Comparison of ENCODE assay signal across 19 cellular contexts in genomic region chr15:53974813-53975212, GRCh38. TPM values are rescaled to one million over a fixed set of nuclear protein-coding genes. Genes with fewer than 3 reads are reported as not detected.
"Had no signal": no experiment of that assay in that cellular context is flagged by ENCODE, and none has a peak within 500 bp of the region (broad histone marks: within the 10 kb centered on the region; RNA-seq: fewer than 3 reads in every experiment).

No MANE protein-coding gene starts in this region.

- H3K4me3 ChIP-seq: adrenal gland, colonic mucosa, left ventricle myocardium inferior, sigmoid colon had no signal

- H3K27me3 ChIP-seq: colonic mucosa had no signal

- H3K27ac Mint-ChIP-seq: activated B cell treated with CpG ODN at 0.5 μM for 24 hours; activated CD4-positive, alpha-beta T cell treated with anti-CD3 and anti-CD28 coated beads, Interleukin-2, amount 10 ng/mL, durations not matched to agents 24 days and 14 days; activated naive CD4-positive, alpha-beta T cell treated with anti-CD3 and anti-CD28 coated beads, Interleukin-2, amount 10 ng/mL, durations not matched to agents 7 days and 5 days; activated T-helper 17 cell treated with anti-CD3 and anti-CD28 coated beads, Interleukin-2, amount 50 U/mL, for 72 hours; type B pancreatic cell had no signal

- H3K36me3 Mint-ChIP-seq: activated naive CD4-positive, alpha-beta T cell treated with anti-CD3 and anti-CD28 coated beads, Interleukin-2, amount 10 ng/mL, durations not matched to agents 7 days and 5 days; type B pancreatic cell had no signal

- DNase-seq: activated B cell treated with CpG ODN at 0.5 μM for 24 hours; activated CD4-positive, alpha-beta T cell treated with anti-CD3 and anti-CD28 coated beads, Interleukin-2, amount 10 ng/mL, durations not matched to agents 24 days and 14 days; activated naive CD4-positive, alpha-beta T cell treated with anti-CD3 and anti-CD28 coated beads, Interleukin-2, amount 10 ng/mL, durations not matched to agents 7 days and 5 days; activated T-cell treated with anti-CD3 and anti-CD28 coated beads for 4 hours; adrenal gland; colonic mucosa; effector CD4-positive, alpha-beta T cell; left ventricle myocardium inferior; mesenchymal stem cell; sigmoid colon; stimulated activated CD4-positive, alpha-beta T cell treated with anti-CD3 and anti-CD28 coated beads, Interleukin-2, amount 100 ng/mL, for 24 hours; stimulated activated naive CD4-positive, alpha-beta T cell had no signal

- H3K36me3 ChIP-seq: adrenal gland, colonic mucosa, left ventricle myocardium inferior, sigmoid colon had no signal

- H3K27ac ChIP-seq: adrenal gland, colonic mucosa, left ventricle myocardium inferior, sigmoid colon had no signal

- H3K9me3 Mint-ChIP-seq: activated B cell treated with CpG ODN at 0.5 μM for 24 hours; activated CD4-positive, alpha-beta T cell treated with anti-CD3 and anti-CD28 coated beads, Interleukin-2, amount 10 ng/mL, durations not matched to agents 24 days and 14 days; activated naive CD4-positive, alpha-beta T cell treated with anti-CD3 and anti-CD28 coated beads, Interleukin-2, amount 10 ng/mL, durations not matched to agents 7 days and 5 days; activated T-helper 17 cell treated with anti-CD3 and anti-CD28 coated beads, Interleukin-2, amount 50 U/mL, for 72 hours; type B pancreatic cell had no signal

- H3K4me1 ChIP-seq: colonic mucosa, left ventricle myocardium inferior had no signal

- H3K9me3 ChIP-seq: adrenal gland, colonic mucosa, left ventricle myocardium inferior, sigmoid colon had no signal

- H3K4me1 Mint-ChIP-seq: activated B cell treated with CpG ODN at 0.5 μM for 24 hours; activated CD4-positive, alpha-beta T cell treated with anti-CD3 and anti-CD28 coated beads, Interleukin-2, amount 10 ng/mL, durations not matched to agents 24 days and 14 days; activated naive CD4-positive, alpha-beta T cell treated with anti-CD3 and anti-CD28 coated beads, Interleukin-2, amount 10 ng/mL, durations not matched to agents 7 days and 5 days; activated T-helper 17 cell treated with anti-CD3 and anti-CD28 coated beads, Interleukin-2, amount 50 U/mL, for 72 hours had no signal

- ATAC-seq: activated T-helper 17 cell treated with anti-CD3 and anti-CD28 coated beads, Interleukin-2, amount 50 U/mL, for 72 hours had no signal

- H3K4me3 Mint-ChIP-seq: activated B cell treated with CpG ODN at 0.5 μM for 24 hours; activated CD4-positive, alpha-beta T cell treated with anti-CD3 and anti-CD28 coated beads, Interleukin-2, amount 10 ng/mL, durations not matched to agents 24 days and 14 days; activated naive CD4-positive, alpha-beta T cell treated with anti-CD3 and anti-CD28 coated beads, Interleukin-2, amount 10 ng/mL, durations not matched to agents 7 days and 5 days; activated T-helper 17 cell treated with anti-CD3 and anti-CD28 coated beads, Interleukin-2, amount 50 U/mL, for 72 hours; type B pancreatic cell had no signal

RNA-seq across cellular contexts. Expression of gene UNC13C, which starts 3.4 kb away (rescaled TPM):
- total RNA-seq: activated B cell treated with CpG ODN at 0.5 μM for 24 hours; activated CD4-positive, alpha-beta T cell treated with anti-CD3 and anti-CD28 coated beads, Interleukin-2, amount 10 ng/mL, durations not matched to agents 24 days and 14 days; activated CD8-positive, alpha-beta memory T cell treated with anti-CD3 and anti-CD28 coated beads for 36 hours; activated T-helper 17 cell treated with anti-CD3 and anti-CD28 coated beads, Interleukin-2, amount 50 U/mL, for 72 hours; endothelial cell of umbilical vein; osteocyte; pulmonary artery endothelial cell had no signal
- polyA plus RNA-seq: endothelial cell of umbilical vein, keratinocyte had no signal
